ENCODE assay signal across 21 cellular contexts in genomic region chr17:72839086-72839728, GRCh38.
"Had no signal": no experiment of that assay in that cellular context is flagged by ENCODE, and none has a peak within 500 bp of the region (broad histone marks: within the 10 kb centered on the region; RNA-seq: fewer than 3 reads in every experiment).

No MANE protein-coding gene starts in this region.

- H3K9me3 ChIP-seq: colonic mucosa, ovary, prostate gland had no signal

- H3K27ac ChIP-seq: cardiac muscle cell, colonic mucosa, left lung, ovary, prostate gland, tibial nerve had no signal

- ATAC-seq: activated CD4-positive, alpha-beta T cell treated with anti-CD3 and anti-CD28 coated beads for 36 hours; activated CD8-positive, alpha-beta memory T cell treated with anti-CD3 and anti-CD28 coated beads, Interleukin-2, amount 10 ng/mL, durations not matched to agents 7 days and 5 days; activated CD8-positive, alpha-beta T cell treated with anti-CD3 and anti-CD28 coated beads, Interleukin-2, amount 10 ng/mL, durations not matched to agents 7 days and 5 days; activated naive CD4-positive, alpha-beta T cell treated with anti-CD3 and anti-CD28 coated beads, Interleukin-2, amount 50 U/mL, for 72 hours; left lung; naive thymus-derived CD4-positive, alpha-beta T cell had no signal

- H3K4me1 ChIP-seq: colonic mucosa, left lung, prostate gland, tibial nerve had no signal

- H3K27me3 ChIP-seq: cardiac muscle cell, colonic mucosa, dorsolateral prefrontal cortex, left lung, ovary, tibial nerve had no signal

- H3K4me3 ChIP-seq: cardiac muscle cell, colonic mucosa, dorsolateral prefrontal cortex, left lung, ovary, prostate gland, tibial nerve had no signal

- H3K36me3 ChIP-seq: cardiac muscle cell, colonic mucosa, ovary, prostate gland had no signal

- DNase-seq: activated CD4-positive, alpha-beta T cell treated with anti-CD3 and anti-CD28 coated beads for 36 hours; activated CD4-positive, CD25-positive, alpha-beta regulatory T cell; activated CD8-positive, alpha-beta memory T cell treated with anti-CD3 and anti-CD28 coated beads, Interleukin-2, amount 10 ng/mL, durations not matched to agents 7 days and 5 days; activated CD8-positive, alpha-beta T cell treated with anti-CD3 and anti-CD28 coated beads, Interleukin-2, amount 10 ng/mL, durations not matched to agents 7 days and 5 days; activated T-cell treated with anti-CD3 and anti-CD28 coated beads, Interleukin-2, amount 50 U/mL, for 48 hours; anterior cingulate cortex; cerebellar nuclear complex; colonic mucosa; dorsolateral prefrontal cortex; effector memory CD4-positive, alpha-beta T cell; kidney glomerular epithelial cell; left lung; naive thymus-derived CD4-positive, alpha-beta T cell; ovary; retina; stimulated activated CD4-positive, alpha-beta T cell treated with anti-CD3 and anti-CD28 coated beads, Interleukin-2, amount 100 ng/mL, for 48 hours; stimulated activated naive CD4-positive, alpha-beta T cell treated with Interleukin-2 at 50 U/mL for 16 hours had no signal
